In genomic region chr5:109833946-109834345, GRCh38 we compare ENCODE assay signal across 1 cellular context.
TF ChIP-seq lines count a peak whose summit lies in the region.

No MANE protein-coding gene starts in this region.

TF ChIP-seq in K562, 482 proteins besides CTCF, POLR2A, EP300 and RAD21 (continued from another document):
- TF ChIP-seq THRA (IDR thresholded peaks at IDR 0.05) (no peak), GATAD2A (IDR thresholded peaks at IDR 0.05) (0 out of 2 replicates have a peak, but pooled peaks have one; percentile 34), EGR1 (conservative IDR thresholded peaks at IDR 0.05) (no peak), DPF2 (IDR thresholded peaks at IDR 0.05) (0 out of 2 replicates have a peak, but pooled peaks have one; percentile 53), GMEB1 (CRISPR knock-in tag; IDR thresholded peaks at IDR 0.05) (no peak)
